Comparison of ENCODE assay signal across 8 cellular contexts in the genomic region with DNA sequence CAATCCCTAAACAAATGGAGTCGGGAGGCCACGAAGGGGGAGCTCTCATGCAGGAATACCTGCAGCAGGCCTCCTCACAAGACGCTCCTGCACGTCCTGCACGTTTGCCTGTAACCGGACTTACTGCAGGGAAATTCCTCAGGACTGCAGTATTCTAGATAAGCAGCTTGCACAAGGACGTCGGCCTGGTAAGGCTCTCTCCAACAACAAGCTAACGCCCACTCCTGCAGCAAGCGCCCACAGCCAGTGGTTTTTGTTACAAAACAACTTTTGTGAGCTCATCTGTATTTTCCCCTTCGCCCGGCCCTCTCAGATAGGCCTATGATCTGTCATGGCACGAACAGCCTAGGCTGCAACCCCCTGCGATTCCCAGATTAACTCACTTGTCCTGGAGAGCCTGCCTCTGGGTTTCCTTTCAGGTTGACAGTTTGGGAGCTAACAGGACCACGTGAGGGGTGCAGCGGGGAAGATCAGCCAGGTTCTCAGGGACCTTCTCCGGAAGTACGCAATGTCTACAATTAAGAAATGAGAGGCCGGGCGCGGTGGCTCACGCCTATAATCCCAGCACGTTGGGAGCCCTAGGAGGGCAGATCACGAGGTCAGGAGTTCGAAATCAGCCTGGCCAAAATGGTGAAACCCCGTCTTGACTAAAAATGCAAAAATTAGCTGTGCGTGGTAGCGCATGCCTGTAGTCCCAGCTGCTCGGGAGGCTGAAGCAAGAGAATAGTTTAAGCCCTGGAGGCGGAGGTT. TPM values are rescaled to one million over a fixed set of nuclear protein-coding genes. Genes with fewer than 3 reads are reported as not detected.
DNase-seq lines count a peak whose midpoint lies in the region; ATAC-seq lines count a peak whose summit lies in the region.

No MANE protein-coding gene starts in this region.

- DNase-seq in GOT3 (lab: John Stamatoyannopoulos, UW) (peak; percentile 26), RKO (ENCODE audit: low spot score) (peak; percentile 67), left cardiac atrium (peak; percentile 59), renal cortical epithelial cell (ENCODE audit: low read depth) (peak; percentile 77), NCI-H2107 treated with DMSO at 0.1 percent for 48 hours (lab: John Stamatoyannopoulos, UW; ENCODE audit: unreplicated experiment) (no peak)
- peak; percentile 57 for DNase-seq in activated naive CD8-positive, alpha-beta T cell treated with anti-CD3 and anti-CD28 coated beads, Interleukin-2, amount 10 ng/mL, durations not matched to agents 7 days and 5 days

- POLR2A ChIA-PET in activated naive CD8-positive, alpha-beta T cell treated with anti-CD3 and anti-CD28 coated beads, Interleukin-2, amount 10 ng/mL, durations not matched to agents 7 days and 5 days (lab: Charles Lee), result interaction anchor here (1.3 to 5.0 kb wide), 11 partner anchors 8 to 239 kb away, joined by 3 to 76 read pairs (median 8); a partner anchor contains a TSS

- intact Hi-C loops in left cardiac atrium (cut with DNase I), result loop anchor here in 1 of 2 donors (2.0 to 5.0 kb wide), 2 partner anchors 40 to 52 kb away; a partner anchor contains a TSS

- H3K9me3 Mint-ChIP-seq in activated naive CD8-positive, alpha-beta T cell treated with anti-CD3 and anti-CD28 coated beads, Interleukin-2, amount 10 ng/mL, durations not matched to agents 7 days and 5 days, result no peaks in the 10 kb centered on the region

- peaks cover 5% of the 10 kb centered on the region for H3K36me3 Mint-ChIP-seq in activated naive CD8-positive, alpha-beta T cell treated with anti-CD3 and anti-CD28 coated beads, Interleukin-2, amount 10 ng/mL, durations not matched to agents 7 days and 5 days

- H3K27ac Mint-ChIP-seq in activated naive CD8-positive, alpha-beta T cell treated with anti-CD3 and anti-CD28 coated beads, Interleukin-2, amount 10 ng/mL, durations not matched to agents 7 days and 5 days, result peak overlapping the region; percentile 90

- peaks cover 19% of the 10 kb centered on the region for H3K4me1 Mint-ChIP-seq in activated naive CD8-positive, alpha-beta T cell treated with anti-CD3 and anti-CD28 coated beads, Interleukin-2, amount 10 ng/mL, durations not matched to agents 7 days and 5 days

- H3K4me3 Mint-ChIP-seq in activated naive CD8-positive, alpha-beta T cell treated with anti-CD3 and anti-CD28 coated beads, Interleukin-2, amount 10 ng/mL, durations not matched to agents 7 days and 5 days, result peak overlapping the region; percentile 89

- ATAC-seq in activated naive CD8-positive, alpha-beta T cell treated with anti-CD3 and anti-CD28 coated beads, Interleukin-2, amount 10 ng/mL, durations not matched to agents 7 days and 5 days (ENCODE audit: low read depth), result no peak
- ATAC-seq in left cardiac atrium, result peak in 1 of 2 donors; percentile 10
- no peak for ATAC-seq in HG02642 (IDR thresholded peaks at IDR 0.05; ENCODE audit: poor library complexity, unreplicated experiment)
- no peak for ATAC-seq in HG02852 (IDR thresholded peaks at IDR 0.05; ENCODE audit: unreplicated experiment)

- no peaks in the 10 kb centered on the region for H3K27me3 Mint-ChIP-seq in activated naive CD8-positive, alpha-beta T cell treated with anti-CD3 and anti-CD28 coated beads, Interleukin-2, amount 10 ng/mL, durations not matched to agents 7 days and 5 days

RNA-seq across cellular contexts. Expression of a gene that starts 0.9 kb away (rescaled TPM):
- total RNA-seq in activated naive CD8-positive, alpha-beta T cell treated with anti-CD3 and anti-CD28 coated beads, Interleukin-2, amount 10 ng/mL, durations not matched to agents 7 days and 5 days, result 10 to 100 TPM; 72.6 to 75.2 TPM
- total RNA-seq in left cardiac atrium, result 10 to 100 TPM; 56.4 to 58.1 TPM
- 32.0 and 68.2 TPM in 2 replicates for total RNA-seq in renal cortical epithelial cell

RNA-seq across cellular contexts. Expression of a gene that starts 14.4 kb away (rescaled TPM):
- total RNA-seq in activated naive CD8-positive, alpha-beta T cell treated with anti-CD3 and anti-CD28 coated beads, Interleukin-2, amount 10 ng/mL, durations not matched to agents 7 days and 5 days, result 1 to 10 TPM; 4.4 to 4.6 TPM
- total RNA-seq in left cardiac atrium (1 to 10 TPM; 1.3 to 2.5 TPM), renal cortical epithelial cell (0.52 and 2.4 TPM in 2 replicates)

RNA-seq across cellular contexts. Expression of a gene that starts 17.6 kb away (rescaled TPM):
- total RNA-seq in activated naive CD8-positive, alpha-beta T cell treated with anti-CD3 and anti-CD28 coated beads, Interleukin-2, amount 10 ng/mL, durations not matched to agents 7 days and 5 days, result 1 to 10 TPM; 5.2 to 6.7 TPM
- total RNA-seq in left cardiac atrium (10 to 100 TPM in 1 of 2 donors, 1 to 10 TPM in 1; 9.5 to 11.0 TPM), renal cortical epithelial cell (4.0 and 14.9 TPM in 2 replicates)

RNA-seq across cellular contexts. Expression of a gene that starts 39.7 kb away (rescaled TPM):
- 100 to 1,000 TPM; 118 TPM for total RNA-seq in activated naive CD8-positive, alpha-beta T cell treated with anti-CD3 and anti-CD28 coated beads, Interleukin-2, amount 10 ng/mL, durations not matched to agents 7 days and 5 days
- 100 to 1,000 TPM; 107 to 118 TPM for total RNA-seq in left cardiac atrium
- total RNA-seq in renal cortical epithelial cell, result 78.7 and 87.2 TPM in 2 replicates

RNA-seq across cellular contexts. Expression of a gene that starts 44.4 kb away (rescaled TPM):
- 10 to 100 TPM; 40.8 to 42.3 TPM for total RNA-seq in activated naive CD8-positive, alpha-beta T cell treated with anti-CD3 and anti-CD28 coated beads, Interleukin-2, amount 10 ng/mL, durations not matched to agents 7 days and 5 days
- total RNA-seq in left cardiac atrium (10 to 100 TPM; 17.0 to 18.8 TPM), renal cortical epithelial cell (6.9 and 15.5 TPM in 2 replicates)
